22 cellular contexts compared by ENCODE assay signal in the genomic region with DNA sequence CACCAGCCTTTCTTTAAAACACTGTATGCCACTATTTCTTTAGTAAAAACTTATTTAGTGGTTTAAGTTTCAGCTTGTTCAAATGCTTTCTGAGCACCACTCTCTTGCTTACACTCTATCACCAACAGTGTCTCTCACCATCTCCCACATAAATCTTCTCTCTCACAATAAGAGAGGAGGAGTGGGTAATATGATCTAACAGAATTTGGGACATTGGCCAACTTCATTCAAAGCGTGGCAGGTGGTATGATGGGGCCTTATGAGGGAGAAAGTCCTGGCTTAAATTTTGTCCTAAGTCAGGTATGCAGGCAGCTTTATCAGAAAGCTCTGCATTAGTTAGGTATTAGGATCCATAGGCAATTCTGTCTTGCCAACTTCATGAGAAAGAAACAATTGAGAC.
DNase-seq lines count a peak whose midpoint lies in the region; ATAC-seq lines count a peak whose summit lies in the region.
"Had no signal": no experiment of that assay in that cellular context is flagged by ENCODE, and none has a peak within 500 bp of the region (broad histone marks: within the 10 kb centered on the region; RNA-seq: fewer than 3 reads in every experiment).

No MANE protein-coding gene starts in this region.

- peak; percentile 13 for DNase-seq in COLO668 (lab: John Stamatoyannopoulos, UW; ENCODE audit: unreplicated experiment)
- DNase-seq in DMS79 (lab: John Stamatoyannopoulos, UW): peak; percentile 57
- peak; percentile 25 for DNase-seq in NCI-H2029 treated with DMSO at 0.1 percent for 48 hours (lab: John Stamatoyannopoulos, UW)
- DNase-seq in NCI-H524 treated with DMSO at 0.1 percent for 48 hours (lab: John Stamatoyannopoulos, UW): peak; percentile 5
- no peak for DNase-seq in NOMO-1 treated with DMSO at 0.1 percent for 48 hours (lab: John Stamatoyannopoulos, UW; ENCODE audit: unreplicated experiment)
- no peak for DNase-seq in T-helper 9 cell
- DNase-seq in H4 (ENCODE audit: low spot score): no peak
- DNase-seq: activated CD4-positive, alpha-beta memory T cell treated with anti-CD3 and anti-CD28 coated beads for 36 hours; activated CD4-positive, CD25-positive, alpha-beta regulatory T cell treated with anti-CD3 and anti-CD28 coated beads, Interleukin-2, amount 50 U/mL, for 72 hours; activated CD8-positive, alpha-beta memory T cell treated with anti-CD3 and anti-CD28 coated beads, Interleukin-2, amount 50 U/mL, for 4 hours; activated naive CD4-positive, alpha-beta T cell treated with anti-CD3 and anti-CD28 coated beads, Interleukin-2, amount 10 ng/mL, durations not matched to agents 7 days and 5 days; Calu3; effector CD8-positive, alpha-beta T cell; glutamatergic neuron; HFFc6; naive thymus-derived CD8-positive, alpha-beta T cell; nucleus accumbens; SK-N-SH; stimulated activated naive B cell treated with anti-CD40 and anti-IgM and Interleukin-4, amounts not matched to agents 10 μg/mL and 1 μg/mL and 100 μg/mL, for 72 hours had no signal

- no peak for ATAC-seq in HG03342 (IDR thresholded peaks at IDR 0.05; ENCODE audit: unreplicated experiment)
- ATAC-seq: GM23338; HepG2; naive thymus-derived CD8-positive, alpha-beta T cell; stimulated activated naive B cell treated with anti-CD40 and anti-IgM and Interleukin-4, amounts not matched to agents 10 μg/mL and 1 μg/mL and 100 μg/mL, for 72 hours had no signal

Comparison
In these comparisons a context has a peak if more than half of its experiments do, and no peak if none do; other contexts are left out.
1. DNase-seq: peak in COLO668 (single experiment), DMS79 (single experiment), NCI-H2029 treated with DMSO at 0.1 percent for 48 hours (single experiment) and NCI-H524 treated with DMSO at 0.1 percent for 48 hours (single experiment); none in NOMO-1 treated with DMSO at 0.1 percent for 48 hours (single experiment), T-helper 9 cell (single experiment) and H4 (single experiment).